In genomic region chr2:168712053-168712452, GRCh38 we compare ENCODE assay signal across 1 cellular context.
TF ChIP-seq lines count a peak whose summit lies in the region.

No MANE protein-coding gene starts in this region.

TF ChIP-seq in GM12878, 131 proteins besides CTCF, POLR2A, EP300 and RAD21 (continued from another document and continues in another):
- TF ChIP-seq CEBPZ (IDR thresholded peaks at IDR 0.05; ENCODE audit: low read depth, low read length) (no peak), TCF7 (IDR thresholded peaks at IDR 0.05; ENCODE audit: borderline replicate concordance) (no peak), LARP7 (IDR thresholded peaks at IDR 0.05) (no peak), PML (IDR thresholded peaks at IDR 0.05; ENCODE audit: low read length) (0 out of 2 replicates have a peak, but pooled peaks have one; percentile 48), SMC3 (IDR thresholded peaks at IDR 0.05; ENCODE audit: borderline replicate concordance, low read length) (peak; percentile 46; the same call in 1 of the 2 replicates), IRF4 (IDR thresholded peaks at IDR 0.05; ENCODE audit: low read depth, low read length) (peak; percentile 76; the same call in 1 of the 2 replicates), FOXK2 (IDR thresholded peaks at IDR 0.05) (no peak), CEBPB (IDR thresholded peaks at IDR 0.05; ENCODE audit: borderline replicate concordance in 1 of 2, low read depth in 2 of 2, low read length in 2 of 2) (peak in 1 of 2 experiments; percentile 65; a peak in 1 of 4 replicates), ZNF622 (IDR thresholded peaks at IDR 0.05) (no peak), CHD2 (IDR thresholded peaks at IDR 0.05; ENCODE audit: borderline replicate concordance, low read depth, low read length) (no peak), WRNIP1 (IDR thresholded peaks at IDR 0.05; ENCODE audit: borderline replicate concordance, low read depth, low read length) (no peak), E4F1 (IDR thresholded peaks at IDR 0.05; ENCODE audit: borderline replicate concordance, partially characterized antibody) (no peak), MEF2A (IDR thresholded peaks at IDR 0.05; ENCODE audit: insufficient read depth, low read depth, low read length) (peak; percentile 66; the same call in 1 of the 2 replicates), MTA2 (IDR thresholded peaks at IDR 0.05; ENCODE audit: low read depth) (peak; percentile 83), SUPT20H (IDR thresholded peaks at IDR 0.05; ENCODE audit: borderline replicate concordance, control insufficient read depth, low read depth, low read length) (no peak), MXI1 (IDR thresholded peaks at IDR 0.05; ENCODE audit: low read depth, low read length) (no peak), IKZF2 (IDR thresholded peaks at IDR 0.05) (peak; percentile 98 to 99), SIN3A (IDR thresholded peaks at IDR 0.05; ENCODE audit: low read depth, low read length) (no peak), MTA3 (IDR thresholded peaks at IDR 0.05; ENCODE audit: borderline replicate concordance, low read length) (no peak; the same call in 1 of the 2 replicates), IRF3 (IDR thresholded peaks at IDR 0.05) (no peak), USF2 (IDR thresholded peaks at IDR 0.05; ENCODE audit: borderline replicate concordance, low read depth, low read length) (no peak), CBFB (IDR thresholded peaks at IDR 0.05; ENCODE audit: low read depth) (no peak), STAT1 (conservative IDR thresholded peaks at IDR 0.05) (no peak), E2F8 (IDR thresholded peaks at IDR 0.05; ENCODE audit: low read depth, partially characterized antibody) (no peak), JUND (IDR thresholded peaks at IDR 0.05; ENCODE audit: low read depth, low read length) (no peak), NR2C2 (IDR thresholded peaks at IDR 0.05; ENCODE audit: borderline replicate concordance, control insufficient read depth, insufficient read length, low read depth) (no peak), RAD51 (IDR thresholded peaks at IDR 0.05) (no peak), BCL11A (IDR thresholded peaks at IDR 0.05; ENCODE audit: low read depth, low read length) (peak; percentile 85), NBN (IDR thresholded peaks at IDR 0.05) (no peak; the same call in 1 of the 2 replicates), POLR2AphosphoS2 (IDR thresholded peaks at IDR 0.05; ENCODE audit: low read depth, low read length) (no peak), DPF2 (IDR thresholded peaks at IDR 0.05) (peak; percentile 52), ATF7 (IDR thresholded peaks at IDR 0.05; ENCODE audit: low read depth) (peak; percentile 61), SP1 (IDR thresholded peaks at IDR 0.05; ENCODE audit: low read depth, low read length) (no peak), RBBP5 (conservative IDR thresholded peaks at IDR 0.05) (no peak), CREB1 (IDR thresholded peaks at IDR 0.05; ENCODE audit: low read depth) (no peak)
- TF ChIP-seq, protein P1, sequence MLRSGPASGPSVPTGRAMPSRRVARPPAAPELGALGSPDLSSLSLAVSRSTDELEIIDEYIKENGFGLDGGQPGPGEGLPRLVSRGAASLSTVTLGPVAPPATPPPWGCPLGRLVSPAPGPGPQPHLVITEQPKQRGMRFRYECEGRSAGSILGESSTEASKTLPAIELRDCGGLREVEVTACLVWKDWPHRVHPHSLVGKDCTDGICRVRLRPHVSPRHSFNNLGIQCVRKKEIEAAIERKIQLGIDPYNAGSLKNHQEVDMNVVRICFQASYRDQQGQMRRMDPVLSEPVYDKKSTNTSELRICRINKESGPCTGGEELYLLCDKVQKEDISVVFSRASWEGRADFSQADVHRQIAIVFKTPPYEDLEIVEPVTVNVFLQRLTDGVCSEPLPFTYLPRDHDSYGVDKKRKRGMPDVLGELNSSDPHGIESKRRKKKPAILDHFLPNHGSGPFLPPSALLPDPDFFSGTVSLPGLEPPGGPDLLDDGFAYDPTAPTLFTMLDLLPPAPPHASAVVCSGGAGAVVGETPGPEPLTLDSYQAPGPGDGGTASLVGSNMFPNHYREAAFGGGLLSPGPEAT (IDR thresholded peaks at IDR 0.05; ENCODE audit: low read depth) = peak; percentile 92
- TF ChIP-seq, protein P2, sequence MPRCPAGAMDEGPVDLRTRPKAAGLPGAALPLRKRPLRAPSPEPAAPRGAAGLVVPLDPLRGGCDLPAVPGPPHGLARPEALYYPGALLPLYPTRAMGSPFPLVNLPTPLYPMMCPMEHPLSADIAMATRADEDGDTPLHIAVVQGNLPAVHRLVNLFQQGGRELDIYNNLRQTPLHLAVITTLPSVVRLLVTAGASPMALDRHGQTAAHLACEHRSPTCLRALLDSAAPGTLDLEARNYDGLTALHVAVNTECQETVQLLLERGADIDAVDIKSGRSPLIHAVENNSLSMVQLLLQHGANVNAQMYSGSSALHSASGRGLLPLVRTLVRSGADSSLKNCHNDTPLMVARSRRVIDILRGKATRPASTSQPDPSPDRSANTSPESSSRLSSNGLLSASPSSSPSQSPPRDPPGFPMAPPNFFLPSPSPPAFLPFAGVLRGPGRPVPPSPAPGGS (IDR thresholded peaks at IDR 0.05; ENCODE audit: borderline replicate concordance, insufficient read depth, low read depth, low read length, poor library complexity, severe bottlenecking) = peak; percentile 75
- TF ChIP-seq, protein P3, sequence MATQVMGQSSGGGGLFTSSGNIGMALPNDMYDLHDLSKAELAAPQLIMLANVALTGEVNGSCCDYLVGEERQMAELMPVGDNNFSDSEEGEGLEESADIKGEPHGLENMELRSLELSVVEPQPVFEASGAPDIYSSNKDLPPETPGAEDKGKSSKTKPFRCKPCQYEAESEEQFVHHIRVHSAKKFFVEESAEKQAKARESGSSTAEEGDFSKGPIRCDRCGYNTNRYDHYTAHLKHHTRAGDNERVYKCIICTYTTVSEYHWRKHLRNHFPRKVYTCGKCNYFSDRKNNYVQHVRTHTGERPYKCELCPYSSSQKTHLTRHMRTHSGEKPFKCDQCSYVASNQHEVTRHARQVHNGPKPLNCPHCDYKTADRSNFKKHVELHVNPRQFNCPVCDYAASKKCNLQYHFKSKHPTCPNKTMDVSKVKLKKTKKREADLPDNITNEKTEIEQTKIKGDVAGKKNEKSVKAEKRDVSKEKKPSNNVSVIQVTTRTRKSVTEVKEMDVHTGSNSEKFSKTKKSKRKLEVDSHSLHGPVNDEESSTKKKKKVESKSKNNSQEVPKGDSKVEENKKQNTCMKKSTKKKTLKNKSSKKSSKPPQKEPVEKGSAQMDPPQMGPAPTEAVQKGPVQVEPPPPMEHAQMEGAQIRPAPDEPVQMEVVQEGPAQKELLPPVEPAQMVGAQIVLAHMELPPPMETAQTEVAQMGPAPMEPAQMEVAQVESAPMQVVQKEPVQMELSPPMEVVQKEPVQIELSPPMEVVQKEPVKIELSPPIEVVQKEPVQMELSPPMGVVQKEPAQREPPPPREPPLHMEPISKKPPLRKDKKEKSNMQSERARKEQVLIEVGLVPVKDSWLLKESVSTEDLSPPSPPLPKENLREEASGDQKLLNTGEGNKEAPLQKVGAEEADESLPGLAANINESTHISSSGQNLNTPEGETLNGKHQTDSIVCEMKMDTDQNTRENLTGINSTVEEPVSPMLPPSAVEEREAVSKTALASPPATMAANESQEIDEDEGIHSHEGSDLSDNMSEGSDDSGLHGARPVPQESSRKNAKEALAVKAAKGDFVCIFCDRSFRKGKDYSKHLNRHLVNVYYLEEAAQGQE (IDR thresholded peaks at IDR 0.05; ENCODE audit: low read depth, low read length) = no peak
- TF ChIP-seq, protein P4, sequence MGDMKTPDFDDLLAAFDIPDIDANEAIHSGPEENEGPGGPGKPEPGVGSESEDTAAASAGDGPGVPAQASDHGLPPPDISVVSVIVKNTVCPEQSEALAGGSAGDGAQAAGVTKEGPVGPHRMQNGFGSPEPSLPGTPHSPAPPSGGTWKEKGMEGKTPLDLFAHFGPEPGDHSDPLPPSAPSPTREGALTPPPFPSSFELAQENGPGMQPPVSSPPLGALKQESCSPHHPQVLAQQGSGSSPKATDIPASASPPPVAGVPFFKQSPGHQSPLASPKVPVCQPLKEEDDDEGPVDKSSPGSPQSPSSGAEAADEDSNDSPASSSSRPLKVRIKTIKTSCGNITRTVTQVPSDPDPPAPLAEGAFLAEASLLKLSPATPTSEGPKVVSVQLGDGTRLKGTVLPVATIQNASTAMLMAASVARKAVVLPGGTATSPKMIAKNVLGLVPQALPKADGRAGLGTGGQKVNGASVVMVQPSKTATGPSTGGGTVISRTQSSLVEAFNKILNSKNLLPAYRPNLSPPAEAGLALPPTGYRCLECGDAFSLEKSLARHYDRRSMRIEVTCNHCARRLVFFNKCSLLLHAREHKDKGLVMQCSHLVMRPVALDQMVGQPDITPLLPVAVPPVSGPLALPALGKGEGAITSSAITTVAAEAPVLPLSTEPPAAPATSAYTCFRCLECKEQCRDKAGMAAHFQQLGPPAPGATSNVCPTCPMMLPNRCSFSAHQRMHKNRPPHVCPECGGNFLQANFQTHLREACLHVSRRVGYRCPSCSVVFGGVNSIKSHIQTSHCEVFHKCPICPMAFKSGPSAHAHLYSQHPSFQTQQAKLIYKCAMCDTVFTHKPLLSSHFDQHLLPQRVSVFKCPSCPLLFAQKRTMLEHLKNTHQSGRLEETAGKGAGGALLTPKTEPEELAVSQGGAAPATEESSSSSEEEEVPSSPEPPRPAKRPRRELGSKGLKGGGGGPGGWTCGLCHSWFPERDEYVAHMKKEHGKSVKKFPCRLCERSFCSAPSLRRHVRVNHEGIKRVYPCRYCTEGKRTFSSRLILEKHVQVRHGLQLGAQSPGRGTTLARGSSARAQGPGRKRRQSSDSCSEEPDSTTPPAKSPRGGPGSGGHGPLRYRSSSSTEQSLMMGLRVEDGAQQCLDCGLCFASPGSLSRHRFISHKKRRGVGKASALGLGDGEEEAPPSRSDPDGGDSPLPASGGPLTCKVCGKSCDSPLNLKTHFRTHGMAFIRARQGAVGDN (IDR thresholded peaks at IDR 0.05) = peak; percentile 16; the same call in 1 of the 2 replicates
